8 cellular contexts compared by ENCODE assay signal in genomic region chr10:21524526-21525366, GRCh38. TPM values are rescaled to one million over a fixed set of nuclear protein-coding genes. Genes with fewer than 3 reads are reported as not detected.
A peak's percentile ranks its signal among the peaks of the same experiment; 100 is the strongest.
DNase-seq lines count a peak whose midpoint lies in the region; ATAC-seq and TF ChIP-seq lines count a peak whose summit lies in the region.

No MANE protein-coding gene starts in this region.

- 0 out of 2 replicates have a peak, but pooled peaks cover 3% of the 10 kb centered on the region for H3K9me1 ChIP-seq in IMR-90 (ENCODE audit: insufficient read depth, low read length)

- TF ChIP-seq POLR2A in IMR-90 (IDR thresholded peaks at IDR 0.05; ENCODE audit: low read depth, low read length), result no peak

- peak overlapping the region; percentile 92; the same call in 2 of the 3 replicates for H2BK15ac ChIP-seq in IMR-90 (ENCODE audit: low read depth, low read length)

- DNase-seq in DMS53 treated with DMSO at 0.1 percent for 48 hours (lab: John Stamatoyannopoulos, UW; ENCODE audit: unreplicated experiment) (peak; percentile 80), IMR-90 (peak; percentile 67), adipocyte (ENCODE audit: low read depth) (peak; percentile 81), HPDE6-E6E7 (ENCODE audit: extremely low spot score) (no peak), NCI-H187 treated with DMSO at 0.1 percent for 48 hours (lab: John Stamatoyannopoulos, UW) (no peak)
- peak in 1 of 2 donors; percentile 47 for DNase-seq in stimulated activated effector memory CD8-positive, alpha-beta T cell treated with anti-CD3 and anti-CD28 coated beads, Interleukin-12 subunit alpha, Interleukin-12 subunit beta, amount 100 ng/mL, for 72 hours (ENCODE audit: low spot score in 2 of 2)

- CTCF ChIA-PET in IMR-90 (lab: Yijun Ruan, JAX), result interaction anchor here (0.5 to 0.8 kb wide), 3 partner anchors 28 to 1819 kb away, joined by 3 read pairs; no protein-coding TSS in a partner anchor

- peak overlapping the region; percentile 85 for H3K23ac ChIP-seq in IMR-90 (ENCODE audit: low read depth, low read length)

- peak overlapping the region; percentile 66; the same call in 1 of the 2 replicates for H2BK20ac ChIP-seq in IMR-90 (ENCODE audit: low read depth, low read length)

- H3K27me3 ChIP-seq in IMR-90 (ENCODE audit: control insufficient read depth, insufficient read depth, low read length), result no peaks in the 10 kb centered on the region
- H3K27me3 ChIP-seq in adipocyte (replicated peaks; ENCODE audit: control insufficient read depth, insufficient read depth, low read length), result no peaks in the 10 kb centered on the region
- H3K27me3 ChIP-seq in iPS-20b (ENCODE audit: insufficient read depth, low read length), result peaks cover 12% of the 10 kb centered on the region; the same call in 1 of the 2 replicates

- no peak for TF ChIP-seq RAD21 in IMR-90 (IDR thresholded peaks at IDR 0.05; ENCODE audit: low read length)

- peak overlapping the region; percentile 91 for H2BK120ac ChIP-seq in IMR-90 (ENCODE audit: low read depth, low read length)

- BruUV-seq in IMR-90 (replicated peaks; lab: Mats Ljungman, UMichigan), result no TSS peak

- H3K79me1 ChIP-seq in IMR-90 (ENCODE audit: low read depth in 1 of 2, low read length in 2 of 2), result peaks cover 2 to 3% of the 10 kb centered on the region in 2 experiments; a peak in 3 of 4 replicates

- H3K4me3 ChIP-seq in IMR-90 (ENCODE audit: insufficient read depth, low read depth, low read length) (peak overlapping the region; percentile 62), adipocyte (ENCODE audit: low read length) (peak overlapping the region; percentile 91), iPS-20b (ENCODE audit: low read length) (peak overlapping the region; percentile 95)

- peak overlapping the region; percentile 93 to 97 for H4K8ac ChIP-seq in IMR-90 (ENCODE audit: low read depth in 2 of 2, low read length in 2 of 2)

- peak overlapping the region; percentile 92 for H4K91ac ChIP-seq in IMR-90 (ENCODE audit: insufficient read depth, low read depth, low read length)

- H3K36me3 ChIP-seq in IMR-90 (ENCODE audit: control insufficient read depth, insufficient read depth, low read length), result no peaks in the 10 kb centered on the region
- no peaks in the 10 kb centered on the region for H3K36me3 ChIP-seq in adipocyte (ENCODE audit: control insufficient read depth, insufficient read depth, low read length, severe bottlenecking)
- no peaks in the 10 kb centered on the region for H3K36me3 ChIP-seq in iPS-20b (ENCODE audit: insufficient read depth, low read depth, low read length)

- peak overlapping the region; percentile 95 for H2AK9ac ChIP-seq in IMR-90 (replicated peaks; ENCODE audit: low read depth, low read length, poor library complexity)

- H4K20me1 ChIP-seq in IMR-90 (ENCODE audit: insufficient read depth, low read length), result no peaks in the 10 kb centered on the region

- peak overlapping the region; percentile 88 for H3K14ac ChIP-seq in IMR-90 (replicated peaks; ENCODE audit: low read depth, low read length)

- H3K4me3 Mint-ChIP-seq in stimulated activated effector memory CD8-positive, alpha-beta T cell treated with anti-CD3 and anti-CD28 coated beads, Interleukin-12 subunit alpha, Interleukin-12 subunit beta, amount 100 ng/mL, for 72 hours, result peak overlapping the region; percentile 95

- H3K36me3 Mint-ChIP-seq in stimulated activated effector memory CD8-positive, alpha-beta T cell treated with anti-CD3 and anti-CD28 coated beads, Interleukin-12 subunit alpha, Interleukin-12 subunit beta, amount 100 ng/mL, for 72 hours, result peaks cover 7% of the 10 kb centered on the region

- dilution Hi-C loops in IMR-90 (cut with HindIII; ENCODE audit: low sequenced_read_pairs, unreplicated experiment), result no loop called here

- no peaks in the 10 kb centered on the region for H3K9me3 Mint-ChIP-seq in stimulated activated effector memory CD8-positive, alpha-beta T cell treated with anti-CD3 and anti-CD28 coated beads, Interleukin-12 subunit alpha, Interleukin-12 subunit beta, amount 100 ng/mL, for 72 hours

- H2AK5ac ChIP-seq in IMR-90 (ENCODE audit: low read depth, low read length), result peak overlapping the region; percentile 10

- H3K4ac ChIP-seq in IMR-90 (ENCODE audit: low read depth, low read length), result peak overlapping the region; percentile 93

- peak overlapping the region; percentile 69 for H3K56ac ChIP-seq in IMR-90 (ENCODE audit: extremely low read depth, insufficient read depth, low read length)

- POLR2A ChIA-PET in IMR-90 (lab: Charles Lee; ENCODE audit: unreplicated experiment), result interaction anchor here (1.4 kb wide), 1 partner anchor 9 kb away, joined by 3 read pairs; no protein-coding TSS in a partner anchor

- H3K4me2 ChIP-seq in IMR-90 (ENCODE audit: low read depth, low read length), result peak overlapping the region; percentile 93

- H3K27ac ChIP-seq in IMR-90 (ENCODE audit: insufficient read depth, low read length) (peak overlapping the region; percentile 98), iPS-20b (ENCODE audit: low read length) (peak overlapping the region; percentile 98)

- no peak for TF ChIP-seq CTCF in IMR-90 (conservative IDR thresholded peaks at IDR 0.05; ENCODE audit: low read depth, low read length)

- H3K9ac ChIP-seq in IMR-90 (ENCODE audit: low read depth, low read length) (peak overlapping the region; percentile 71), adipocyte (ENCODE audit: low read length) (peak overlapping the region; percentile 98), iPS-20b (ENCODE audit: low read depth, low read length) (peak overlapping the region; percentile 98)

- no peaks in the 10 kb centered on the region for H3K9me3 ChIP-seq in IMR-90 (ENCODE audit: control insufficient read depth, insufficient read depth, low read length)
- no peaks in the 10 kb centered on the region for H3K9me3 ChIP-seq in adipocyte (ENCODE audit: control insufficient read depth, low read length)
- no peaks in the 10 kb centered on the region for H3K9me3 ChIP-seq in iPS-20b (ENCODE audit: insufficient read depth, low read depth, low read length)

- 0% methylated on average over 3 of the region's 23 CpGs; no CpG with 5 or more reads in 1 of the 2 experiments for WGBS in IMR-90 (ENCODE audit: extremely low coverage in 2 of 2, insufficient read length in 1 of 2), 2 experiments

- peaks cover 33% of the 10 kb centered on the region for H3K4me1 Mint-ChIP-seq in stimulated activated effector memory CD8-positive, alpha-beta T cell treated with anti-CD3 and anti-CD28 coated beads, Interleukin-12 subunit alpha, Interleukin-12 subunit beta, amount 100 ng/mL, for 72 hours

- peak overlapping the region; percentile 96 for H3K18ac ChIP-seq in IMR-90 (ENCODE audit: low read depth, low read length)

- H2BK5ac ChIP-seq in IMR-90 (ENCODE audit: low read depth, low read length, poor library complexity, severe bottlenecking), result peak overlapping the region; percentile 93

- H3K27ac Mint-ChIP-seq in stimulated activated effector memory CD8-positive, alpha-beta T cell treated with anti-CD3 and anti-CD28 coated beads, Interleukin-12 subunit alpha, Interleukin-12 subunit beta, amount 100 ng/mL, for 72 hours, result peak overlapping the region; percentile 99

- in situ Hi-C loops in IMR-90 (cut with MboI; ENCODE audit: low sequenced_read_pairs), result loop anchor here (25.0 kb wide), 3 partner anchors 788 to 1088 kb away; partner anchors contain the start of genes BMI1 and COMMD3

- intact Hi-C loops in IMR-90 (cut with micrococcal nuclease), result loop anchor here (2.0 to 10.0 kb wide), 3 partner anchors 246 to 447 kb away; no protein-coding TSS in a partner anchor

- H4K5ac ChIP-seq in IMR-90 (ENCODE audit: low read depth, low read length), result peak overlapping the region; percentile 97

- peak overlapping the region; percentile 99 for H2AFZ ChIP-seq in IMR-90 (replicated peaks; ENCODE audit: low read length, poor library complexity)

- peaks cover 3% of the 10 kb centered on the region; the same call in 1 of the 2 replicates for H3K4me1 ChIP-seq in IMR-90 (ENCODE audit: control insufficient read depth, insufficient read depth, low read length)
- H3K4me1 ChIP-seq in adipocyte (ENCODE audit: control insufficient read depth, insufficient read depth, low read length), result peaks cover 22% of the 10 kb centered on the region
- peaks cover 53% of the 10 kb centered on the region for H3K4me1 ChIP-seq in iPS-20b (ENCODE audit: insufficient read depth, low read length)

- no peak for ATAC-seq in IMR-90 (ENCODE audit: low read depth)
- ATAC-seq in stimulated activated effector memory CD8-positive, alpha-beta T cell treated with anti-CD3 and anti-CD28 coated beads, Interleukin-12 subunit alpha, Interleukin-12 subunit beta, amount 100 ng/mL, for 72 hours, result no peak
- ATAC-seq in HG02885 (IDR thresholded peaks at IDR 0.05; ENCODE audit: poor library complexity, unreplicated experiment), result no peak

TF ChIP-seq in IMR-90, 13 proteins besides CTCF, POLR2A, EP300 and RAD21:
- TF ChIP-seq CEBPB (IDR thresholded peaks at IDR 0.05; ENCODE audit: low read depth, low read length), result peak; percentile 94
- TF ChIP-seq USF2 (IDR thresholded peaks at IDR 0.05; ENCODE audit: low read depth, low read length), result no peak

RNA-seq across cellular contexts. Expression of gene SKIDA1, which starts 0.7 kb away (rescaled TPM):
- total RNA-seq in IMR-90 (2012; rRNA removed), result 0.56 and 0.72 TPM in 2 replicates
- 0.24 and 0.36 TPM in 2 replicates for polyA plus RNA-seq in IMR-90 (2012; rRNA removed)
- polyA plus RNA-seq in IMR-90 (2012; cell fraction: cytosol; rRNA removed), result 0.16 and 0.42 TPM in 2 replicates
- polyA plus RNA-seq in IMR-90 (2012; cell fraction: nucleus; rRNA removed; ENCODE audit: low replicate concordance), result 0.36 and 2.0 TPM in 2 replicates

RNA-seq across cellular contexts. Expression of gene MLLT10, which starts 9.3 kb away (rescaled TPM):
- total RNA-seq in IMR-90 (2012; rRNA removed), result 29.0 and 31.9 TPM in 2 replicates
- 22.5 and 23.9 TPM in 2 replicates for polyA plus RNA-seq in IMR-90 (2012; rRNA removed)
- polyA plus RNA-seq in IMR-90 (2012; cell fraction: cytosol; rRNA removed), result 7.2 and 17.6 TPM in 2 replicates
- polyA plus RNA-seq in IMR-90 (2012; cell fraction: nucleus; rRNA removed; ENCODE audit: low replicate concordance), result 27.3 and 103 TPM in 2 replicates

Comparison
In these comparisons a context has a peak if more than half of its experiments do, and no peak if none do; other contexts are left out.
1. DNase-seq: peak in DMS53 treated with DMSO at 0.1 percent for 48 hours (single experiment), IMR-90 (single experiment) and adipocyte (single experiment); none in HPDE6-E6E7 (single experiment) and NCI-H187 treated with DMSO at 0.1 percent for 48 hours (single experiment).
2. Peak in every context shown above with its lines, with median percentiles within 50 percentile points of each other: H3K4me3 ChIP-seq and H3K9ac ChIP-seq.